ENCODE assay signal across 16 cellular contexts in the genomic region with DNA sequence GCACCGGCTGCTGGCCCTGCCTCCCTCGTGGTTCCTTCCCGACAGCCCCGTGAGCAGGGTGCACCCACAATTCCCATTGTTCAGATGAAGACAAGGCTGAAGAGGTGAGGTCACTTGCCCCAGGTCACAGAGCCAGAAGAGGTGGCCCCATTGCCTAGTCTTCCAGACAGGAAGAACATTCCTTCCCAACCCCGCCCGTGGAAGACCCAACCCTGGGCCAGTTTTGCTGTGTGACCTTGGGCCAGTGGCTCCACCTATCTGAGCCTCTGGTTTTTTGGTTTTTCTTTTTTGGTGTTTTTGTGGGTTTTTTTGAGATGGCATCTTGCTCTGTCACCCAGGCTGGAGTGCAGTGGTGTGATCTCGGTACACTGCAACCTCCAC.
"Had no signal": no experiment of that assay in that cellular context is flagged by ENCODE, and none has a peak within 500 bp of the region (broad histone marks: within the 10 kb centered on the region; RNA-seq: fewer than 3 reads in every experiment).

No MANE protein-coding gene starts in this region.

- ATAC-seq: activated CD8-positive, alpha-beta T cell treated with anti-CD3 and anti-CD28 coated beads for 36 hours; body of pancreas; effector memory CD8-positive, alpha-beta T cell; natural killer cell; pancreas; sciatic nerve; stimulated activated naive CD8-positive, alpha-beta T cell treated with anti-CD3 and anti-CD28 coated beads, Interleukin-15, amount 100 ng/mL, for 72 hours had no signal

- H3K27ac ChIP-seq: neutrophil, pancreas, suprapubic skin had no signal

- DNase-seq: activated CD4-positive, alpha-beta T cell treated with anti-CD3 and anti-CD28 coated beads, Interleukin-2, amount 10 ng/mL, durations not matched to agents 24 days and 14 days; activated CD4-positive, CD25-positive, alpha-beta regulatory T cell; activated CD8-positive, alpha-beta T cell treated with anti-CD3 and anti-CD28 coated beads for 36 hours; activated naive CD4-positive, alpha-beta T cell treated with anti-CD3 and anti-CD28 coated beads for 36 hours; activated T-cell treated with anti-CD3 and anti-CD28 coated beads, Interleukin-2, amount 50 U/mL, for 1 hour; body of pancreas; effector memory CD8-positive, alpha-beta T cell; natural killer cell; stimulated activated CD4-positive, alpha-beta T cell treated with anti-CD3 and anti-CD28 coated beads, Interleukin-4, amount 100 ng/mL, for 1 hour; stimulated activated naive CD8-positive, alpha-beta T cell treated with anti-CD3 and anti-CD28 coated beads, Interleukin-15, amount 100 ng/mL, for 72 hours; T-helper 9 cell had no signal

- H3K36me3 ChIP-seq: neutrophil, pancreas, suprapubic skin had no signal

- H3K4me2 ChIP-seq: smooth muscle cell had no signal

- H3K27me3 ChIP-seq: body of pancreas, neutrophil, pancreas, suprapubic skin had no signal

- H3K9me3 ChIP-seq: body of pancreas, neutrophil, pancreas, suprapubic skin had no signal

- H3K4me3 ChIP-seq: body of pancreas, pancreas, smooth muscle cell, suprapubic skin had no signal
